Comparison of ENCODE assay signal across 18 cellular contexts in genomic region chr5:73894860-73895259, GRCh38.
DNase-seq lines count a peak whose midpoint lies in the region; ATAC-seq and TF ChIP-seq lines count a peak whose summit lies in the region.
"Had no signal": no experiment of that assay in that cellular context is flagged by ENCODE, and none has a peak within 500 bp of the region (broad histone marks: within the 10 kb centered on the region; RNA-seq: fewer than 3 reads in every experiment).

No MANE protein-coding gene starts in this region.

- CTCF ChIA-PET in T-cell (lab: Charles Lee) = interaction anchor here in 1 of 2 donors (0.5 kb wide), 1 partner anchor 26 kb away, joined by 4 read pairs; no protein-coding TSS in a partner anchor

- H3K27ac Mint-ChIP-seq in T-helper 1 cell treated with Interleukin-12 subunit alpha and Interleukin-12 subunit beta and Interleukin-4 antibody, amounts not matched to agents 30 μg/mL and 1 μg/mL, for 36 hours = peak overlapping the region; percentile 45
- H3K27ac Mint-ChIP-seq in natural killer cell treated with Interleukin-12 subunit alpha and Interleukin-12 subunit beta and Interleukin-15 and Interleukin-18, amount 100 ng/mL, for 72 hours = peak overlapping the region in 1 of 2 donors; percentile 14
- H3K27ac Mint-ChIP-seq in natural killer cell = no peak overlapping the region
- H3K27ac Mint-ChIP-seq in T-cell = no peak overlapping the region
- H3K27ac Mint-ChIP-seq: CD4-positive, alpha-beta memory T cell; GM23338; HFFc6; IgD-negative memory B cell had no signal

- ATAC-seq in natural killer cell treated with Interleukin-12 subunit alpha and Interleukin-12 subunit beta and Interleukin-15 and Interleukin-18, amount 100 ng/mL, for 72 hours = no peak
- ATAC-seq in natural killer cell (no peak), T-cell (replicated peaks in 1 of 4) (no peak)
- ATAC-seq: A549, GM23338, HCT116 had no signal

- H3K4me1 Mint-ChIP-seq in T-helper 1 cell treated with Interleukin-12 subunit alpha and Interleukin-12 subunit beta and Interleukin-4 antibody, amounts not matched to agents 30 μg/mL and 1 μg/mL, for 36 hours (ENCODE audit: low read depth) = peaks cover 15% of the 10 kb centered on the region
- H3K4me1 Mint-ChIP-seq in natural killer cell treated with Interleukin-12 subunit alpha and Interleukin-12 subunit beta and Interleukin-15 and Interleukin-18, amount 100 ng/mL, for 72 hours (ENCODE audit: low read depth in 2 of 2) = peaks cover 4 to 16% of the 10 kb centered on the region in 2 donors
- peaks cover 0 to 5% of the 10 kb centered on the region in 2 donors for H3K4me1 Mint-ChIP-seq in natural killer cell
- H3K4me1 Mint-ChIP-seq in T-cell = no peaks in the 10 kb centered on the region
- H3K4me1 Mint-ChIP-seq: GM23338, IgD-negative memory B cell had no signal

- POLR2A ChIA-PET in T-cell (lab: Charles Lee) = no interaction called here

- intact Hi-C loops in natural killer cell (cut with micrococcal nuclease) = no loop called here

- H3K9me3 Mint-ChIP-seq in T-helper 1 cell treated with Interleukin-12 subunit alpha and Interleukin-12 subunit beta and Interleukin-4 antibody, amounts not matched to agents 30 μg/mL and 1 μg/mL, for 36 hours = no peaks in the 10 kb centered on the region
- H3K9me3 Mint-ChIP-seq in natural killer cell treated with Interleukin-12 subunit alpha and Interleukin-12 subunit beta and Interleukin-15 and Interleukin-18, amount 100 ng/mL, for 72 hours = no peaks in the 10 kb centered on the region
- no peaks in the 10 kb centered on the region for H3K9me3 Mint-ChIP-seq in natural killer cell
- no peaks in the 10 kb centered on the region for H3K9me3 Mint-ChIP-seq in T-cell
- H3K9me3 Mint-ChIP-seq: GM23338, HFFc6, IgD-negative memory B cell had no signal

- TF ChIP-seq CTCF in natural killer cell (IDR thresholded peaks at IDR 0.05) = no peak

- peaks cover 2% of the 10 kb centered on the region for H3K36me3 Mint-ChIP-seq in T-helper 1 cell treated with Interleukin-12 subunit alpha and Interleukin-12 subunit beta and Interleukin-4 antibody, amounts not matched to agents 30 μg/mL and 1 μg/mL, for 36 hours (ENCODE audit: low read depth)
- H3K36me3 Mint-ChIP-seq in natural killer cell treated with Interleukin-12 subunit alpha and Interleukin-12 subunit beta and Interleukin-15 and Interleukin-18, amount 100 ng/mL, for 72 hours = no peaks in the 10 kb centered on the region
- H3K36me3 Mint-ChIP-seq in natural killer cell (no peaks in the 10 kb centered on the region), T-cell (no peaks in the 10 kb centered on the region)
- H3K36me3 Mint-ChIP-seq: CD14-positive monocyte; CD4-positive, alpha-beta memory T cell had no signal

- H3K27me3 Mint-ChIP-seq in T-helper 1 cell treated with Interleukin-12 subunit alpha and Interleukin-12 subunit beta and Interleukin-4 antibody, amounts not matched to agents 30 μg/mL and 1 μg/mL, for 36 hours (ENCODE audit: low read depth) = peaks cover 21% of the 10 kb centered on the region
- H3K27me3 Mint-ChIP-seq in natural killer cell treated with Interleukin-12 subunit alpha and Interleukin-12 subunit beta and Interleukin-15 and Interleukin-18, amount 100 ng/mL, for 72 hours = peaks cover 0 to 5% of the 10 kb centered on the region in 2 donors
- H3K27me3 Mint-ChIP-seq in natural killer cell (ENCODE audit: low read depth in 2 of 2) (peaks cover 0 to 11% of the 10 kb centered on the region in 2 donors), T-cell (peaks cover 30 to 36% of the 10 kb centered on the region in 2 donors)

- H3K4me3 Mint-ChIP-seq in T-helper 1 cell treated with Interleukin-12 subunit alpha and Interleukin-12 subunit beta and Interleukin-4 antibody, amounts not matched to agents 30 μg/mL and 1 μg/mL, for 36 hours = no peak overlapping the region
- peak overlapping the region; percentile 41 for H3K4me3 Mint-ChIP-seq in natural killer cell treated with Interleukin-12 subunit alpha and Interleukin-12 subunit beta and Interleukin-15 and Interleukin-18, amount 100 ng/mL, for 72 hours
- H3K4me3 Mint-ChIP-seq in natural killer cell (no peak overlapping the region), T-cell (no peak overlapping the region)
- H3K4me3 Mint-ChIP-seq: CD14-positive monocyte; CD4-positive, alpha-beta memory T cell; GM23338; HFFc6; IgD-negative memory B cell had no signal

- DNase-seq in T-helper 1 cell (no peak), natural killer cell (no peak), left kidney (ENCODE audit: low read depth, low spot score) (peak; percentile 14), T-cell (no peak), NCI-H510A treated with DMSO at 0.1 percent for 48 hours (lab: John Stamatoyannopoulos, UW) (no peak), NCI-H446 treated with DMSO at 0.1 percent for 48 hours (lab: John Stamatoyannopoulos, UW) (no peak)
- DNase-seq in natural killer cell treated with Interleukin-12 subunit alpha and Interleukin-12 subunit beta and Interleukin-15 and Interleukin-18, amount 100 ng/mL, for 72 hours (ENCODE audit: low spot score) = no peak
- DNase-seq: CD4-positive, alpha-beta memory T cell; DMS79 treated with DMSO at 0.1 percent for 48 hours; GF-D8; H7; HFFc6 had no signal
